In the genomic region with DNA sequence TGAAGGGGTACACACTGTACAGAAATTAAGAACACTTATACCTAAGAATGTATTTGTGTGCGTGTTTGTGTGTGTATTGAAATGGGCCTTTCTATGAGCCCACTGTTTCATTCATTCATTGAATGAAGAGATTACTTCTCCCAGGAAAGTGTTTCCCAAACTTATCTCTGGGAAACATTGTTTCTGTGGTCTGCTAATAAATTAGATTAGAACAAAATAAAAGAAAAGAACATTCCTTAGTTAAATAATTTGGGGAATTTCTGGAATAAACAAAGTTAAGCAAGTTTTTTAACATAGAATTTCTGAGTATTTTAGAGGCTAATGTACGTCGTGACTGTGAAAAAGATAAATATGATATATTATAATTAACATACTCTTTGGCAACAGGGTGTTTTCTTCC, we compare ENCODE assay signal across 19 cellular contexts.
"Had no signal": no experiment of that assay in that cellular context is flagged by ENCODE, and none has a peak within 500 bp of the region (broad histone marks: within the 10 kb centered on the region; RNA-seq: fewer than 3 reads in every experiment).

No MANE protein-coding gene starts in this region.

- H3K36me3 Mint-ChIP-seq: naive thymus-derived CD8-positive, alpha-beta T cell; neural progenitor cell; stimulated activated effector memory CD8-positive, alpha-beta T cell treated with anti-CD3 and anti-CD28 coated beads, Interleukin-12 subunit alpha, Interleukin-12 subunit beta, amount 100 ng/mL, for 72 hours had no signal

- H2AFZ ChIP-seq: neural progenitor cell had no signal

- H3K4me3 ChIP-seq: colonic mucosa, mucosa of descending colon, neural progenitor cell, pancreas, suprapubic skin, thyroid gland, upper lobe of left lung, uterus had no signal

- H3K4me1 ChIP-seq: colonic mucosa, pancreas, suprapubic skin, thyroid gland, upper lobe of left lung, uterus had no signal

- ATAC-seq: mucosa of descending colon; naive thymus-derived CD8-positive, alpha-beta T cell; stimulated activated effector memory CD8-positive, alpha-beta T cell treated with anti-CD3 and anti-CD28 coated beads, Interleukin-12 subunit alpha, Interleukin-12 subunit beta, amount 100 ng/mL, for 72 hours; stimulated activated naive CD8-positive, alpha-beta T cell treated with anti-CD3 and anti-CD28 coated beads, Interleukin-15, Interleukin-2, amounts not matched to agents 100 U/mL and 50 U/mL, for 24 hours had no signal

- H3K27me3 ChIP-seq: colonic mucosa, neural progenitor cell, pancreas, suprapubic skin, thyroid gland, upper lobe of left lung, uterus had no signal

- H3K36me3 ChIP-seq: colonic mucosa, neural progenitor cell, pancreas, suprapubic skin, thyroid gland, upper lobe of left lung, uterus had no signal

- H3K4me1 Mint-ChIP-seq: stimulated activated effector memory CD8-positive, alpha-beta T cell treated with anti-CD3 and anti-CD28 coated beads, Interleukin-12 subunit alpha, Interleukin-12 subunit beta, amount 100 ng/mL, for 72 hours had no signal

- H3K4me3 Mint-ChIP-seq: naive thymus-derived CD8-positive, alpha-beta T cell; neural progenitor cell; stimulated activated effector memory CD8-positive, alpha-beta T cell treated with anti-CD3 and anti-CD28 coated beads, Interleukin-12 subunit alpha, Interleukin-12 subunit beta, amount 100 ng/mL, for 72 hours had no signal

- H3K9ac ChIP-seq: neural progenitor cell had no signal

- H3K9me3 ChIP-seq: colonic mucosa, pancreas, thyroid gland, upper lobe of left lung had no signal

- DNase-seq: colonic mucosa; dermis blood vessel endothelial cell; foreskin melanocyte; head of caudate nucleus; hypothalamus; mesendoderm; mucosa of descending colon; naive thymus-derived CD8-positive, alpha-beta T cell; nucleus accumbens; pancreas; stimulated activated CD4-positive, alpha-beta T cell treated with anti-CD3 and anti-CD28 coated beads, Interleukin-4, amount 100 ng/mL, for 1 hour; stimulated activated CD8-positive, alpha-beta memory T cell treated with anti-CD3 and anti-CD28 coated beads, Interleukin-4, amount 100 ng/mL, for 48 hours; stimulated activated naive CD8-positive, alpha-beta T cell treated with anti-CD3 and anti-CD28 coated beads, Interleukin-15, Interleukin-2, amounts not matched to agents 100 U/mL and 50 U/mL, for 24 hours; thyroid gland; upper lobe of left lung; uterus had no signal

- H3K27ac Mint-ChIP-seq: naive thymus-derived CD8-positive, alpha-beta T cell; stimulated activated effector memory CD8-positive, alpha-beta T cell treated with anti-CD3 and anti-CD28 coated beads, Interleukin-12 subunit alpha, Interleukin-12 subunit beta, amount 100 ng/mL, for 72 hours had no signal

- H3K27ac ChIP-seq: colonic mucosa, pancreas, suprapubic skin, thyroid gland, upper lobe of left lung, uterus had no signal
